ENCODE assay signal across 8 cellular contexts in the genomic region with DNA sequence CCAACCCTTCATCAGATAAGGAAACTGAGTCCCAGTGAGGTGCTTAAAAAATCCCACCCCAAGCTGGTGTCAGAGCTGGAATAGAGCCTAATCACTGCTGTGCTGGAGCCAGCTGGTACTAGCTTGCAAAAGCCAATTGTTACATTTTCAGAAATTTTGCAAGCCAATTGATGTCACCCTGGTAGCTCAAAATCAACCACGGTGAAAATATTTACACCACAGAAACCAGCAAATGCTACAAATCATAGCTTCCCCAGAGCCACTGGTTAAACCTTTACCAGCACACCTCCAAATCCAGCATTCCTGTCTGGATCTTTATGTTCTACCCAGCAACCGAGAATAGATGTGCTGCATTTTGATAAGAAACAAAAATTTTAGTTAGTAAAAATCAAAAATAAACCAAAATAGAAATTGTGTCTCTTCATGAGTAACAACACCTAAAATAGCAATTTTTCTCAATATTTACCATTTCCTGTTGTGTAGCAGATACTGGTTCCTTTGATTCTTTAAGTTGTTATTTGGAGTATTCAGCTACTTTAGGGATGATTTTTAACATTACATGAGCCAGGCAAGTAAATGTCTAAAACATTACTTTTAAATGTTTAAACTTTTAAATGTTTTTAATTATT. TPM values are rescaled to one million over a fixed set of nuclear protein-coding genes. Genes with fewer than 3 reads are reported as not detected.
A peak's percentile ranks its signal among the peaks of the same experiment; 100 is the strongest.
DNase-seq lines count a peak whose midpoint lies in the region; ATAC-seq, FAIRE-seq and TF ChIP-seq lines count a peak whose summit lies in the region.

No MANE protein-coding gene starts in this region.

- peak overlapping the region; percentile 79 for H3K9ac ChIP-seq in MM.1S (ENCODE audit: low read length)
- H3K9ac ChIP-seq in H1 (replicated peaks in 1 of 4; ENCODE audit: extremely low read depth in 1 of 4, low read depth in 3 of 4, low read length in 3 of 4), result no peak overlapping the region
- no peak overlapping the region for H3K9ac ChIP-seq in trophoblast cell (ENCODE audit: low read length)

- TF ChIP-seq CTCF in MM.1S (IDR thresholded peaks at IDR 0.05; ENCODE audit: low read length), result no peak
- no peak for TF ChIP-seq CTCF in H1 (IDR thresholded peaks at IDR 0.05; ENCODE audit: control extremely low read depth in 1 of 3, insufficient read depth in 1 of 3, low read depth in 1 of 3, low read length in 3 of 3)
- no peak for TF ChIP-seq CTCF in CD8-positive, alpha-beta T cell (IDR thresholded peaks at IDR 0.05)

- no peak overlapping the region for H4K8ac ChIP-seq in H1 (ENCODE audit: extremely low read depth, insufficient read depth, low read length)
- no peak overlapping the region for H4K8ac ChIP-seq in trophoblast cell (ENCODE audit: low read depth, low read length)

- no peak overlapping the region for H4K91ac ChIP-seq in H1 (replicated peaks; ENCODE audit: insufficient read length, low read length)
- H4K91ac ChIP-seq in trophoblast cell (ENCODE audit: low read depth, low read length), result no peak overlapping the region

- H3K56ac ChIP-seq in H1 (replicated peaks; ENCODE audit: insufficient read length, low read depth, low read length), result no peak overlapping the region

- no peak overlapping the region for H4K12ac ChIP-seq in trophoblast cell (ENCODE audit: low read depth, low read length)

- H3K9me3 ChIP-seq in MM.1S (replicated peaks; ENCODE audit: insufficient read depth, low read length) (no peaks in the 10 kb centered on the region), H1 (ENCODE audit: insufficient read depth in 2 of 2, low read depth in 1 of 2, low read length in 1 of 2) (no peaks in the 10 kb centered on the region), trophoblast cell (ENCODE audit: insufficient read depth, low read depth, low read length) (no peaks in the 10 kb centered on the region)
- no peaks in the 10 kb centered on the region for H3K9me3 ChIP-seq in CD8-positive, alpha-beta T cell (ENCODE audit: low read length)

- DNase-seq in MM.1S (peak; percentile 70), H1 (ENCODE audit: low read depth in 1 of 2, low spot score in 2 of 2) (no peak), trophoblast cell (peak in 1 of 2 donors; percentile 26), HEK293T (ENCODE audit: extremely low spot score) (no peak)
- no peak for DNase-seq in CD8-positive, alpha-beta T cell
- DNase-seq in stimulated activated naive CD8-positive, alpha-beta T cell treated with anti-CD3 and anti-CD28 coated beads, Interleukin-15, amount 100 ng/mL, for 72 hours, result no peak

- H2BK15ac ChIP-seq in H1 (ENCODE audit: low read length), result no peak overlapping the region

- no peaks in the 10 kb centered on the region for H3K9me2 ChIP-seq in MM.1S (replicated peaks; ENCODE audit: insufficient read depth, low read length)

- no peaks in the 10 kb centered on the region for H3K79me2 ChIP-seq in MM.1S (ENCODE audit: low read length)
- no peaks in the 10 kb centered on the region; a peak in 1 of 4 replicates for H3K79me2 ChIP-seq in H1 (ENCODE audit: control insufficient read depth in 1 of 2, insufficient read depth in 2 of 2, low read length in 2 of 2)
- no peaks in the 10 kb centered on the region for H3K79me2 ChIP-seq in trophoblast cell (ENCODE audit: control insufficient read depth, insufficient read depth, low read length, poor library complexity)

- H3K27ac ChIP-seq in MM.1S (ENCODE audit: low read length) (peak overlapping the region; percentile 97), H1 (ENCODE audit: low read depth, low read length) (no peak overlapping the region), trophoblast cell (ENCODE audit: low read depth, low read length) (peak overlapping the region; percentile 57)
- H3K27ac ChIP-seq in CD8-positive, alpha-beta T cell (ENCODE audit: low read depth, low read length), result no peak overlapping the region

- H3K4me1 Mint-ChIP-seq in CD8-positive, alpha-beta T cell (ENCODE audit: low read depth), result no peaks in the 10 kb centered on the region
- no peaks in the 10 kb centered on the region for H3K4me1 Mint-ChIP-seq in stimulated activated naive CD8-positive, alpha-beta T cell treated with anti-CD3 and anti-CD28 coated beads, Interleukin-15, amount 100 ng/mL, for 72 hours

- H3K9me3 Mint-ChIP-seq in CD8-positive, alpha-beta T cell, result no peaks in the 10 kb centered on the region
- no peaks in the 10 kb centered on the region for H3K9me3 Mint-ChIP-seq in stimulated activated naive CD8-positive, alpha-beta T cell treated with anti-CD3 and anti-CD28 coated beads, Interleukin-15, amount 100 ng/mL, for 72 hours

- peaks cover 31% of the 10 kb centered on the region for H3K4me1 ChIP-seq in MM.1S (ENCODE audit: low read length)
- H3K4me1 ChIP-seq in H1 (replicated peaks in 1 of 4; ENCODE audit: control insufficient read depth in 3 of 4, insufficient read depth in 4 of 4, low read length in 3 of 4), result peaks cover 4 to 12% (median 5%) of the 10 kb centered on the region in 4 experiments; a peak in 6 of 7 replicates
- peaks cover 0 to 7% of the 10 kb centered on the region in 2 experiments for H3K4me1 ChIP-seq in trophoblast cell (ENCODE audit: control insufficient read depth in 1 of 2, insufficient read depth in 2 of 2, low read length in 2 of 2)
- H3K4me1 ChIP-seq in CD8-positive, alpha-beta T cell (ENCODE audit: insufficient read depth, low read length), result no peaks in the 10 kb centered on the region

- H3K4me3 Mint-ChIP-seq in CD8-positive, alpha-beta T cell, result no peak overlapping the region
- no peak overlapping the region for H3K4me3 Mint-ChIP-seq in stimulated activated naive CD8-positive, alpha-beta T cell treated with anti-CD3 and anti-CD28 coated beads, Interleukin-15, amount 100 ng/mL, for 72 hours

- no peak overlapping the region for H3K23ac ChIP-seq in H1 (ENCODE audit: insufficient read length)
- no peak overlapping the region for H3K23ac ChIP-seq in trophoblast cell (ENCODE audit: low read length)

- H3K27me3 Mint-ChIP-seq in CD8-positive, alpha-beta T cell (ENCODE audit: low read depth), result peaks cover 4% of the 10 kb centered on the region
- H3K27me3 Mint-ChIP-seq in stimulated activated naive CD8-positive, alpha-beta T cell treated with anti-CD3 and anti-CD28 coated beads, Interleukin-15, amount 100 ng/mL, for 72 hours, result no peaks in the 10 kb centered on the region

- H2AK5ac ChIP-seq in H1 (ENCODE audit: low read depth, low read length) (no peak overlapping the region), trophoblast cell (ENCODE audit: low read length) (no peak overlapping the region)

- H2AFZ ChIP-seq in MM.1S (ENCODE audit: low read length), result peak overlapping the region; percentile 27; the same call in 1 of the 2 replicates
- no peak overlapping the region for H2AFZ ChIP-seq in H1 (ENCODE audit: low read length)
- H2AFZ ChIP-seq in trophoblast cell (ENCODE audit: insufficient read depth, low read length, poor library complexity), result no peak overlapping the region

- intact Hi-C loops in CD8-positive, alpha-beta T cell (cut with DNase I, micrococcal nuclease), result no loop called here

- peaks cover 25% of the 10 kb centered on the region for H3F3A ChIP-seq in MM.1S (ENCODE audit: insufficient read depth, low read length)

- ATAC-seq in GM18498 (IDR thresholded peaks at IDR 0.05; ENCODE audit: unreplicated experiment) (peak; percentile 67), GM21786 (IDR thresholded peaks at IDR 0.05; ENCODE audit: unreplicated experiment) (peak; percentile 69)
- ATAC-seq in CD8-positive, alpha-beta T cell, result no peak
- no peak for ATAC-seq in stimulated activated naive CD8-positive, alpha-beta T cell treated with anti-CD3 and anti-CD28 coated beads, Interleukin-15, amount 100 ng/mL, for 72 hours

- H3K36me3 Mint-ChIP-seq in CD8-positive, alpha-beta T cell, result no peaks in the 10 kb centered on the region

- H3K27me3 ChIP-seq in MM.1S (replicated peaks; ENCODE audit: insufficient read depth, low read length) (no peaks in the 10 kb centered on the region), H1 (replicated peaks in 1 of 4; ENCODE audit: control insufficient read depth in 3 of 4, extremely low read depth in 1 of 4, insufficient read depth in 3 of 4, low read length in 3 of 4) (no peaks in the 10 kb centered on the region), trophoblast cell (ENCODE audit: insufficient read depth, low read length) (no peaks in the 10 kb centered on the region)
- no peaks in the 10 kb centered on the region for H3K27me3 ChIP-seq in CD8-positive, alpha-beta T cell (ENCODE audit: insufficient read depth, low read length)

- POLR2A ChIA-PET in H1 (lab: Charles Lee; ENCODE audit: partially characterized antibody) (interaction anchor here (0.7 to 2.4 kb wide), 5 partner anchors 7 to 87 kb away, joined by 3 to 9 read pairs (median 3); a partner anchor contains a TSS), HEK293T (lab: Yijun Ruan, JAX) (interaction anchor here (1.7 to 2.6 kb wide), 2 partner anchors 8 to 87 kb away, joined by 5 to 11 read pairs; a partner anchor contains a TSS)
- POLR2A ChIA-PET in CD8-positive, alpha-beta T cell (lab: Charles Lee), result no interaction called here

- H2BK5ac ChIP-seq in H1 (ENCODE audit: low read depth, low read length), result no peak overlapping the region
- no peak overlapping the region for H2BK5ac ChIP-seq in trophoblast cell (ENCODE audit: low read depth, low read length, poor library complexity)

- no peak for TF ChIP-seq POLR2A in H1 (IDR thresholded peaks at IDR 0.05; ENCODE audit: control extremely low read depth in 1 of 2, low read depth in 2 of 2, low read length in 2 of 2)

- H2BK12ac ChIP-seq in H1 (ENCODE audit: low read depth, low read length) (no peak overlapping the region; the same call in 1 of the 2 replicates), trophoblast cell (ENCODE audit: low read length) (no peak overlapping the region)

- H3K4me3 ChIP-seq in MM.1S (ENCODE audit: low read length) (peak overlapping the region; percentile 44), H1 (ENCODE audit: extremely low read depth in 1 of 4, insufficient read depth in 2 of 4, low read depth in 3 of 4, low read length in 4 of 4) (peak overlapping the region in 1 of 4 experiments; percentile 34; a peak in 1 of 8 replicates), trophoblast cell (ENCODE audit: low read depth, low read length) (no peak overlapping the region)
- no peak overlapping the region for H3K4me3 ChIP-seq in CD8-positive, alpha-beta T cell (ENCODE audit: low read depth, low read length)

- no peaks in the 10 kb centered on the region for H3K23me2 ChIP-seq in H1 (ENCODE audit: low read depth, low read length)

- H3K79me1 ChIP-seq in H1 (ENCODE audit: low read depth, low read length) (no peaks in the 10 kb centered on the region), trophoblast cell (ENCODE audit: low read length) (no peaks in the 10 kb centered on the region)

- CTCF ChIA-PET in H1 (lab: Charles Lee; ENCODE audit: partially characterized antibody) (interaction anchor here (1.1 to 2.7 kb wide), 4 partner anchors 12 to 128 kb away, joined by 3 to 12 read pairs (median 4); no protein-coding TSS in a partner anchor), HEK293T (lab: Yijun Ruan, JAX) (interaction anchor here (0.6 to 1.4 kb wide), 7 partner anchors 10 to 549 kb away, joined by 3 to 6 read pairs (median 3); no protein-coding TSS in a partner anchor)
- CTCF ChIA-PET in CD8-positive, alpha-beta T cell (lab: Charles Lee), result interaction anchor here (0.6 kb wide), 1 partner anchor 31 kb away, joined by 3 read pairs; no protein-coding TSS in a partner anchor

- no peak for TF ChIP-seq RAD21 in H1 (IDR thresholded peaks at IDR 0.05 in 1 of 2, conservative IDR thresholded peaks at IDR 0.05 in 1 of 2; ENCODE audit: low read depth in 2 of 2, low read length in 2 of 2)

- no peak overlapping the region for H4K5ac ChIP-seq in H1 (ENCODE audit: insufficient read length, low read depth, low read length)

- no peak for FAIRE-seq in H1 (lab: Jason Lieb, UNC)

- TF ChIP-seq EP300 in H1 (IDR thresholded peaks at IDR 0.05; ENCODE audit: borderline replicate concordance in 1 of 2, low read depth in 2 of 2, low read length in 2 of 2), result no peak

- H3K14ac ChIP-seq in H1 (ENCODE audit: insufficient read length), result no peak overlapping the region
- no peak overlapping the region for H3K14ac ChIP-seq in trophoblast cell (ENCODE audit: low read length)

- no peak overlapping the region for H2BK120ac ChIP-seq in H1 (replicated peaks; ENCODE audit: low read depth, low read length)
- H2BK120ac ChIP-seq in trophoblast cell (ENCODE audit: insufficient read depth, low read length, poor library complexity), result no peak overlapping the region

- H3K4ac ChIP-seq in H1 (replicated peaks; ENCODE audit: insufficient read length, low read depth, low read length) (no peak overlapping the region), trophoblast cell (ENCODE audit: low read depth, low read length) (no peak overlapping the region)

- H4K20me1 ChIP-seq in MM.1S (ENCODE audit: insufficient read depth, low read length) (no peaks in the 10 kb centered on the region), H1 (replicated peaks in 1 of 2; ENCODE audit: control insufficient read depth in 1 of 2, insufficient read depth in 2 of 2, low read length in 2 of 2) (no peaks in the 10 kb centered on the region)

- WGBS in H1 (ENCODE audit: extremely low coverage in 1 of 2, insufficient coverage in 1 of 2, insufficient read length in 1 of 2, insufficient replicate concordance in 2 of 2, low coverage in 1 of 2, low lambda C conversion rate in 2 of 2, missing lambda C conversion rate in 1 of 2), 2 experiments, result 61% methylated on average over 2 of the region's 2 CpGs; no CpG with 5 or more reads in 1 of the 2 experiments
- WGBS in trophoblast cell (ENCODE audit: extremely low coverage, insufficient coverage, insufficient read length), result no CpG with 5 or more reads among the region's 2 CpGs

- no peak overlapping the region for H3K27ac Mint-ChIP-seq in CD8-positive, alpha-beta T cell
- no peak overlapping the region for H3K27ac Mint-ChIP-seq in stimulated activated naive CD8-positive, alpha-beta T cell treated with anti-CD3 and anti-CD28 coated beads, Interleukin-15, amount 100 ng/mL, for 72 hours

- H3K36me3 ChIP-seq in MM.1S (replicated peaks; ENCODE audit: insufficient read depth, low read length) (no peaks in the 10 kb centered on the region), H1 (ENCODE audit: control insufficient read depth in 2 of 4, insufficient read depth in 4 of 4, low read length in 3 of 4) (no peaks in the 10 kb centered on the region), trophoblast cell (ENCODE audit: control insufficient read depth in 1 of 2, insufficient read depth in 2 of 2, low read length in 2 of 2) (peaks cover 4% of the 10 kb centered on the region in 2 experiments)
- H3K36me3 ChIP-seq in CD8-positive, alpha-beta T cell (ENCODE audit: insufficient read depth, low read length), result no peaks in the 10 kb centered on the region

- peak overlapping the region; percentile 75 for H3K4me2 ChIP-seq in MM.1S (ENCODE audit: low read depth, low read length)
- H3K4me2 ChIP-seq in H1 (ENCODE audit: insufficient read depth in 1 of 2, low read depth in 2 of 2, low read length in 2 of 2), result peak overlapping the region; percentile 12 to 40; a peak in 3 of 4 replicates
- H3K4me2 ChIP-seq in trophoblast cell (ENCODE audit: low read length), result no peak overlapping the region

- no peak overlapping the region for H2BK20ac ChIP-seq in H1 (ENCODE audit: low read length)

- H3K18ac ChIP-seq in H1 (ENCODE audit: extremely low read depth, low read length) (no peak overlapping the region), trophoblast cell (ENCODE audit: low read length) (no peak overlapping the region)

RNA-seq across cellular contexts. Expression of a gene that starts 7.2 kb away (rescaled TPM):
- 3.6 TPM in 2 replicates for total RNA-seq in H1 (2021; fragmentation: NEBNext Ultra II Directional; extraction: Animal tissue kit (Norgen Biotek cat#: 25700))
- 0.16 and 0.44 TPM in 2 replicates for polyA plus RNA-seq in H1 (2011; rRNA removed)
- polyA plus RNA-seq in H1 (2011; cell fraction: cytosol; rRNA removed), result 0.81 TPM
- polyA plus RNA-seq in H1 (2011; cell fraction: nucleus; rRNA removed), result 0.29 TPM
- 0.74 to 1.6 TPM (median 1.2 TPM) in 4 replicates for polyA plus RNA-seq in H1 (2012, experiment 1 of 2)
- polyA plus RNA-seq in H1 (2012, experiment 2 of 2), result 0.10 TPM
- 2.1 TPM for polyA plus RNA-seq in H1 (2013, experiment 1 of 2)
- polyA plus RNA-seq in H1 (2013, experiment 2 of 2), result 1.8 TPM
- polyA minus RNA-seq in H1 (2011; rRNA and poly(A)+ RNA removed), result 1.4 and 1.9 TPM in 2 replicates
- 2.1 TPM for polyA minus RNA-seq in H1 (2011; cell fraction: cytosol; rRNA and poly(A)+ RNA removed)
- 5.2 TPM for polyA minus RNA-seq in H1 (2011; cell fraction: nucleus; rRNA and poly(A)+ RNA removed)
- 2.6 and 2.8 TPM in 2 replicates for polyA plus RNA-seq in trophoblast cell (2013)
- total RNA-seq in CD8-positive, alpha-beta T cell, result not detected

Comparison
In these comparisons a context has a peak if more than half of its experiments do, and no peak if none do; other contexts are left out.
1. ATAC-seq: peak in GM18498 (single experiment) and GM21786 (single experiment); none in CD8-positive, alpha-beta T cell (single experiment) and stimulated activated naive CD8-positive, alpha-beta T cell treated with anti-CD3 and anti-CD28 coated beads, Interleukin-15, amount 100 ng/mL, for 72 hours (single experiment).
2. H3K27ac ChIP-seq: peak in MM.1S (single experiment) and trophoblast cell (single experiment); none in H1 (single experiment) and CD8-positive, alpha-beta T cell (single experiment).